Comparison of ENCODE assay signal across 14 cellular contexts in the genomic region with DNA sequence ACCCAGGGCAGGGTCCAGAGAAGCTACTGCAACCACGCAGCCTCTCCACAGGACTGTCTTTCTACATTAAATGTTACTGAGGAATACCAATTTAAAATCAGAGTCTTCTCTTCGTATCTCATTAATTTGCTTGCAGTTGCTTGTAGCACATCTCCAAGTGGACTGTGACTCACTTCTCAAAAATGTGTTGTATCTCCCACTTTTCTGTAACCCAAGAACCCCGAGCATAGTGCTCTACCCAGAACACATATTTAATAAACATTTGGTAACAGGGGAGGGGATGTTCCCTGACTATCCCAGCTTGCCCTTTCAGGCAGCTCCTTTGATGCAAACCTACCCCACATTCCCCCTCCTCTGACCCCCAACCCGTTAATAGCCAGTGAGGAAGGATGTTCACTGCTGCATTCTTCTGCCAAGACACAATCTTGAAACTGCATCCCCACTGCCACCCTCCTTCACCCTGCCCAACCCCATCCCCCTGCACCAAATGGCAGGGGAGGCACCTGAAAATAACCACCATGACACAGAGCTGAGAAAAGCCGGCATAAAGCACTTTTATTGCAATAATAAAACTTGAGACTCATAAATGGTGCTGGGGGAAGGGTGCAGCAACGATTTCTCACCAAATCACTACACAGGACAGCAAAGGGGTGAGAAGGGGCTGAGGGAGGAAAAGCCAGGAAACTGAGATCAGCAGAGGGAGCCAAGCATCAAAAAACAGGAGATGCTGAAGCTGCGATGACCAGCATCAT. TPM values are rescaled to one million over a fixed set of nuclear protein-coding genes. Genes with fewer than 3 reads are reported as not detected.
DNase-seq lines count a peak whose midpoint lies in the region; ATAC-seq, FAIRE-seq and TF ChIP-seq lines count a peak whose summit lies in the region.
"Had no signal": no experiment of that assay in that cellular context is flagged by ENCODE, and none has a peak within 500 bp of the region (broad histone marks: within the 10 kb centered on the region; RNA-seq: fewer than 3 reads in every experiment).

No MANE protein-coding gene starts in this region.

- H4K20me1 ChIP-seq in K562 (replicated peaks; ENCODE audit: control insufficient read depth, insufficient read depth, low read length), result 0 out of 2 replicates have a peak, but pooled peaks cover 4% of the 10 kb centered on the region

- H3K4me1 Mint-ChIP-seq in memory B cell, result peaks cover 8% of the 10 kb centered on the region

- no peaks in the 10 kb centered on the region for H3K9me1 ChIP-seq in K562 (ENCODE audit: control insufficient read depth, insufficient read depth, low read length)

- no peak overlapping the region for H3K4me3 Mint-ChIP-seq in memory B cell

- no peak overlapping the region for H3K4me2 ChIP-seq in K562 (ENCODE audit: insufficient read depth, low read length)

- TF ChIP-seq EP300 in K562 (IDR thresholded peaks at IDR 0.05; ENCODE audit: low read length), result no peak

- TF ChIP-seq CTCF in K562 (IDR thresholded peaks at IDR 0.05 in 2 of 3, conservative IDR thresholded peaks at IDR 0.05 in 1 of 3; ENCODE audit: insufficient read depth in 2 of 3, low read depth in 1 of 3, low read length in 3 of 3), result no peak

- BruUV-seq in K562 (replicated peaks; lab: Mats Ljungman, UMichigan), result TSS peak; percentile 60

- H3K27ac Mint-ChIP-seq in memory B cell, result peak overlapping the region; percentile 67

- POLR2A ChIA-PET in K562 (lab: Yijun Ruan, JAX), result no interaction called here

- TF ChIP-seq RAD21 in K562 (CRISPR knock-in tag; conservative IDR thresholded peaks at IDR 0.05 in 1 of 2, IDR thresholded peaks at IDR 0.05 in 1 of 2), result no peak

- no peak overlapping the region for H3K4me3 ChIP-seq in K562

- H3K36me3 Mint-ChIP-seq in memory B cell, result peaks cover 31% of the 10 kb centered on the region

- H3K36me3 ChIP-seq in K562 (ENCODE audit: control insufficient read depth, insufficient read depth, low read length), result peaks cover 55% of the 10 kb centered on the region; the same call in 2 of the 3 replicates

- TF ChIP-seq POLR2A in K562 (conservative IDR thresholded peaks at IDR 0.05), result no peak

- intact Hi-C loops in K562 (cut with micrococcal nuclease), result no loop called here

- no peak for ATAC-seq in K562
- ATAC-seq in memory B cell (ENCODE audit: low read depth), result no peak
- no peak for ATAC-seq in HG03439 (IDR thresholded peaks at IDR 0.05; ENCODE audit: unreplicated experiment)
- no peak for ATAC-seq in HG03196 (IDR thresholded peaks at IDR 0.05; ENCODE audit: unreplicated experiment)
- ATAC-seq: HCT116 had no signal

- CTCF ChIA-PET in K562 (lab: Yijun Ruan, JAX; ENCODE audit: low intra/inter-chr PET ratio), result no interaction called here

- in situ Hi-C loops in K562 (cut with MboI), result loop anchor here (10.0 kb wide), 1 partner anchor 256 kb away; the partner anchor contains the start of gene SIRPB1

- 80% methylated on average over 6 of the region's 7 CpGs for WGBS in K562 (ENCODE audit: insufficient coverage, low coverage, missing lambda C conversion rate)

- no peak overlapping the region for H2AFZ ChIP-seq in K562 (ENCODE audit: low read depth, low read length)

- no peak for FAIRE-seq in K562 (lab: Jason Lieb, UNC)

- H3K27me3 Mint-ChIP-seq in memory B cell, result no peaks in the 10 kb centered on the region

- no peaks in the 10 kb centered on the region for H3K9me3 ChIP-seq in K562 (replicated peaks; ENCODE audit: control insufficient read depth, insufficient read depth, low read depth, low read length)

- H3K9ac ChIP-seq in K562 (ENCODE audit: insufficient read depth in 1 of 2, low read depth in 2 of 2, low read length in 2 of 2), result no peak overlapping the region

- H3K9me3 Mint-ChIP-seq in memory B cell, result peaks cover 1% of the 10 kb centered on the region

- DNase-seq in AG08395 (ENCODE audit: low spot score) (peak; percentile 47), HT1080 (ENCODE audit: low read depth) (peak; percentile 55), K562 (ENCODE audit: extremely low read depth in 1 of 4, low spot score in 3 of 4) (no peak), memory B cell (ENCODE audit: low spot score in 2 of 2) (no peak), DMS 273 treated with DMSO at 0.1 percent for 48 hours (lab: John Stamatoyannopoulos, UW) (no peak), SKM-1 treated with dmso at 0.1 percent for 144 hours (lab: John Stamatoyannopoulos, UW; ENCODE audit: unreplicated experiment) (no peak)
- DNase-seq: activated CD4-positive, alpha-beta T cell treated with anti-CD3 and anti-CD28 coated beads for 4 hours; anterior cingulate cortex; C1 segment of cervical spinal cord; NCI-H2227 treated with DMSO at 0.1 percent for 48 hours; SHP77 had no signal

- H3K27me3 ChIP-seq in K562 (ENCODE audit: control insufficient read depth in 2 of 2, insufficient read depth in 2 of 2, low read length in 2 of 2), result no peaks in the 10 kb centered on the region

- no peak overlapping the region for H3K27ac ChIP-seq in K562 (ENCODE audit: extremely low read depth, low read depth, low read length)

- peaks cover 8% of the 10 kb centered on the region; the same call in 2 of the 3 replicates for H3K79me2 ChIP-seq in K562 (ENCODE audit: control insufficient read depth, insufficient read depth, low read length)

- peaks cover 0 to 4% of the 10 kb centered on the region in 2 experiments; a peak in 2 of 5 replicates for H3K4me1 ChIP-seq in K562 (replicated peaks in 1 of 2; ENCODE audit: control insufficient read depth in 2 of 2, insufficient read depth in 2 of 2, low read length in 2 of 2)

TF ChIP-seq in K562, 482 proteins besides CTCF, POLR2A, EP300 and RAD21 (continues in another document):
- TF ChIP-seq FOXA3 (CRISPR knock-in tag; conservative IDR thresholded peaks at IDR 0.05 in 1 of 2, IDR thresholded peaks at IDR 0.05 in 1 of 2) (no peak), HMBOX1 (IDR thresholded peaks at IDR 0.05) (no peak), DNMT1 (IDR thresholded peaks at IDR 0.05) (no peak), ZNF76 (CRISPR knock-in tag; IDR thresholded peaks at IDR 0.05; ENCODE audit: borderline replicate concordance) (no peak)

RNA-seq across cellular contexts. Expression of gene FKBP1A, which starts 24.2 kb away (rescaled TPM):
- total RNA-seq in HT1080 (2014; rRNA removed; shearing (Covaris generic)), result 181 and 419 TPM in 2 replicates
- polyA plus RNA-seq in HT1080 (2015; cell fraction: cytosol; rRNA removed), result 989 and 1,085 TPM in 2 replicates
- 339 and 396 TPM in 2 replicates for polyA plus RNA-seq in HT1080 (2015; cell fraction: nucleus; rRNA removed)
- 49.2 and 57.2 TPM in 2 replicates for total RNA-seq in K562 (2011; cell fraction: chromatin; rRNA removed; ENCODE audit: low replicate concordance)
- total RNA-seq in K562 (2011; cell fraction: nucleolus; rRNA removed), result 36.9 and 40.8 TPM in 2 replicates
- 62.6 and 96.7 TPM in 2 replicates for total RNA-seq in K562 (2011; cell fraction: nucleoplasm; rRNA removed)
- total RNA-seq in K562 (2014; rRNA removed) (48.8 and 78.3 TPM in 2 replicates), K562 (2014; rRNA removed; fragmentation: Illumina TruSeq; extraction: Trizol) (69.9 and 73.3 TPM in 2 replicates), K562 (2015; rRNA removed; fragmentation: Illumina TruSeq; extraction: Trizol) (86.0 and 89.6 TPM in 2 replicates), K562 (2021) (176 and 177 TPM in 2 replicates)
- polyA plus RNA-seq in K562 (2011; rRNA removed) (368 and 488 TPM in 2 replicates), K562 (2014; fragmentation: Illumina TruSeq; extraction: Trizol) (451 and 502 TPM in 2 replicates), K562 (2014; fragmentation: Nextera tagmentation; extraction: Ambion mirVana) (10 to 100 TPM; 63.5 to 82.4 TPM), K562 (2014; rRNA removed) (193 and 223 TPM in 2 replicates)
- polyA plus RNA-seq in K562 (2011; cell fraction: cytosol; rRNA removed), result 363 and 764 TPM in 2 replicates
- 155 and 276 TPM in 2 replicates for polyA plus RNA-seq in K562 (2011; cell fraction: nucleus; rRNA removed)
- 216 and 222 TPM in 2 replicates for polyA plus RNA-seq in K562 (2012)
- polyA minus RNA-seq in K562 (2011; rRNA and poly(A)+ RNA removed), result 152 and 189 TPM in 2 replicates
- polyA minus RNA-seq in K562 (2011; cell fraction: cytosol; rRNA and poly(A)+ RNA removed), result 74.7 and 81.8 TPM in 2 replicates
- 17.6 and 53.8 TPM in 2 replicates for polyA minus RNA-seq in K562 (2011; cell fraction: nucleus; rRNA and poly(A)+ RNA removed)

RNA-seq across cellular contexts. Expression of gene SDCBP2, which starts 39.7 kb away (rescaled TPM):
- total RNA-seq in HT1080 (2014; rRNA removed; shearing (Covaris generic)), result 0.67 and 1.1 TPM in 2 replicates
- polyA plus RNA-seq in HT1080 (2015; cell fraction: cytosol; rRNA removed), result 0.89 and 1.00 TPM in 2 replicates
- 1.9 and 2.9 TPM in 2 replicates for polyA plus RNA-seq in HT1080 (2015; cell fraction: nucleus; rRNA removed)
- 0.84 and 1.6 TPM in 2 replicates for total RNA-seq in K562 (2011; cell fraction: chromatin; rRNA removed; ENCODE audit: low replicate concordance)
- total RNA-seq in K562 (2011; cell fraction: nucleolus; rRNA removed), result 1.6 and 1.7 TPM in 2 replicates
- total RNA-seq in K562 (2011; cell fraction: nucleoplasm; rRNA removed), result 1.4 and 1.8 TPM in 2 replicates
- total RNA-seq in K562 (2014; rRNA removed) (0.27 and 1.6 TPM in 2 replicates), K562 (2014; rRNA removed; fragmentation: Illumina TruSeq; extraction: Trizol) (0.77 and 0.80 TPM in 2 replicates), K562 (2015; rRNA removed; fragmentation: Illumina TruSeq; extraction: Trizol) (0.91 and 1.2 TPM in 2 replicates), K562 (2021) (1.0 and 1.2 TPM in 2 replicates)
- polyA plus RNA-seq in K562 (2011; rRNA removed) (0.71 and 2.1 TPM in 2 replicates), K562 (2014; fragmentation: Illumina TruSeq; extraction: Trizol) (0.97 and 1.3 TPM in 2 replicates), K562 (2014; fragmentation: Nextera tagmentation; extraction: Ambion mirVana) (under 1 TPM; 0.06 to 0.07 TPM), K562 (2014; rRNA removed) (1.2 and 1.3 TPM in 2 replicates)
- 1.6 and 2.3 TPM in 2 replicates for polyA plus RNA-seq in K562 (2011; cell fraction: cytosol; rRNA removed)
- polyA plus RNA-seq in K562 (2011; cell fraction: nucleus; rRNA removed), result 2.9 and 5.0 TPM in 2 replicates
- polyA plus RNA-seq in K562 (2012), result 0.92 and 1.1 TPM in 2 replicates
- 0.60 and 0.74 TPM in 2 replicates for polyA minus RNA-seq in K562 (2011; rRNA and poly(A)+ RNA removed)
- not detected in 2 replicates for polyA minus RNA-seq in K562 (2011; cell fraction: cytosol; rRNA and poly(A)+ RNA removed)
- 0.54 and 0.56 TPM in 2 replicates for polyA minus RNA-seq in K562 (2011; cell fraction: nucleus; rRNA and poly(A)+ RNA removed)

Comparison
In these comparisons a context has a peak if more than half of its experiments do, and no peak if none do; other contexts are left out.
1. DNase-seq: peak in AG08395 (single experiment) and HT1080 (single experiment); none in K562 (0 of 4), memory B cell (0 of 2), DMS 273 treated with DMSO at 0.1 percent for 48 hours (single experiment) and SKM-1 treated with dmso at 0.1 percent for 144 hours (single experiment).